In the genomic region with DNA sequence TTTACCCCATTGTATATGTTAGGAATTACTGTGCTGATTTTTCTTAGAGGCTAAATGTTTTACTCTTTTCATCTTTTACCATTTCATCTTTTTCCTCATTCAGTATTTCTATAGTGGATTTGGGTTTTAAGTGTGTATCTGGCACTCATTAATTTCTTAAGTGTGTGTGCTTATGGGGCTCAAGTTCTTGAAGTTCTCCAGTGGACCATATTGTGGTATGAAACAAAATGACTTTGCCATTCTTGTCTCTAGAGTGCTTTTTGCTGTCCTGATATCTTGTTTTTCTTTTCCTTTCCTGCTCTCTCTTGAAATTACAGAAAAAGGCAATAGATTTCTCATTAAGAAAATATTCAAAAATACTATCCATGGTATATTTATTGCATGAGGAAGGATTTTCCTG, we compare ENCODE assay signal across 20 cellular contexts.
DNase-seq lines count a peak whose midpoint lies in the region; ATAC-seq and TF ChIP-seq lines count a peak whose summit lies in the region.
"Had no signal": no experiment of that assay in that cellular context is flagged by ENCODE, and none has a peak within 500 bp of the region (broad histone marks: within the 10 kb centered on the region; RNA-seq: fewer than 3 reads in every experiment).

No MANE protein-coding gene starts in this region.

- H3K9me3 ChIP-seq in CD4-positive, CD25-positive, alpha-beta regulatory T cell (ENCODE audit: control insufficient read depth in 2 of 2, low read length in 2 of 2): no peaks in the 10 kb centered on the region
- H3K9me3 ChIP-seq: HAP-1, SK-N-SH had no signal

- H3K4me3 ChIP-seq in CD4-positive, CD25-positive, alpha-beta regulatory T cell (ENCODE audit: low read depth, low read length): no peak overlapping the region
- H3K4me3 ChIP-seq: GM23338, HAP-1 had no signal

- peaks cover 14% of the 10 kb centered on the region for H3K36me3 Mint-ChIP-seq in CD4-positive, CD25-positive, alpha-beta regulatory T cell
- H3K36me3 Mint-ChIP-seq in chondrocyte (ENCODE audit: low read depth): peaks cover 2% of the 10 kb centered on the region

- H3K27ac Mint-ChIP-seq in CD4-positive, CD25-positive, alpha-beta regulatory T cell: peak overlapping the region in 2 of 3 donors; percentile 21 to 32
- peak overlapping the region; percentile 51 for H3K27ac Mint-ChIP-seq in chondrocyte (ENCODE audit: unreplicated experiment)
- H3K27ac Mint-ChIP-seq: GM23338 had no signal

- H3K27me3 Mint-ChIP-seq in CD4-positive, CD25-positive, alpha-beta regulatory T cell: no peaks in the 10 kb centered on the region
- H3K27me3 Mint-ChIP-seq in chondrocyte (ENCODE audit: low read depth): no peaks in the 10 kb centered on the region
- H3K27me3 Mint-ChIP-seq: CD4-positive, alpha-beta memory T cell; T-cell had no signal

- no peak for DNase-seq in CD4-positive, CD25-positive, alpha-beta regulatory T cell
- DNase-seq in DMS79 treated with DMSO at 0.1 percent for 48 hours (lab: John Stamatoyannopoulos, UW) (peak; percentile 78), NCI-H524 treated with DMSO at 0.1 percent for 48 hours (lab: John Stamatoyannopoulos, UW) (peak; percentile 47), chondrocyte (ENCODE audit: low spot score) (no peak), HPDE6-E6E7 (ENCODE audit: extremely low spot score) (no peak), amniotic stem cell (lab: John Stamatoyannopoulos, UW) (no peak), SKM-1 (lab: John Stamatoyannopoulos, UW; ENCODE audit: unreplicated experiment) (no peak)
- DNase-seq: CD4-positive, alpha-beta memory T cell; MV-4-11; NCI-H1105 treated with DMSO at 0.1 percent for 48 hours; NCI-H2029 treated with DMSO at 0.1 percent for 48 hours; NCI-H2171 treated with DMSO at 0.1 percent for 48 hours; NCI-H526 treated with DMSO at 0.1 percent for 48 hours; PC-3; Right ventricle myocardium superior; SK-N-SH; T-cell had no signal

- no peaks in the 10 kb centered on the region for H3K9me3 Mint-ChIP-seq in CD4-positive, CD25-positive, alpha-beta regulatory T cell
- no peaks in the 10 kb centered on the region for H3K9me3 Mint-ChIP-seq in chondrocyte (ENCODE audit: low read depth)
- H3K9me3 Mint-ChIP-seq: CD4-positive, alpha-beta memory T cell; GM23338; T-cell had no signal

- TF ChIP-seq CTCF in chondrocyte (IDR thresholded peaks at IDR 0.05): no peak

- H3K36me3 ChIP-seq in CD4-positive, CD25-positive, alpha-beta regulatory T cell (ENCODE audit: control insufficient read depth, insufficient read depth, low read length): peaks cover 16% of the 10 kb centered on the region
- H3K36me3 ChIP-seq: HAP-1 had no signal

- peak overlapping the region in 2 of 4 donors; percentile 10 to 36 for H3K4me3 Mint-ChIP-seq in CD4-positive, CD25-positive, alpha-beta regulatory T cell
- no peak overlapping the region for H3K4me3 Mint-ChIP-seq in chondrocyte (ENCODE audit: unreplicated experiment)
- H3K4me3 Mint-ChIP-seq: GM23338, T-cell had no signal

- peaks cover 7% of the 10 kb centered on the region for H3K4me1 ChIP-seq in CD4-positive, CD25-positive, alpha-beta regulatory T cell (ENCODE audit: control insufficient read depth, insufficient read depth, low read length, poor library complexity, severe bottlenecking)

- ATAC-seq in CD4-positive, CD25-positive, alpha-beta regulatory T cell (ENCODE audit: low read depth in 2 of 2): no peak
- ATAC-seq: PC-3, T-cell had no signal

- peaks cover 21 to 77% (median 48%) of the 10 kb centered on the region in 4 donors for H3K4me1 Mint-ChIP-seq in CD4-positive, CD25-positive, alpha-beta regulatory T cell
- H3K4me1 Mint-ChIP-seq in chondrocyte (ENCODE audit: low read depth): peaks cover 16% of the 10 kb centered on the region

- no peaks in the 10 kb centered on the region for H3K27me3 ChIP-seq in CD4-positive, CD25-positive, alpha-beta regulatory T cell (ENCODE audit: control insufficient read depth, insufficient read depth, low read length)

- no peak overlapping the region for H3K27ac ChIP-seq in CD4-positive, CD25-positive, alpha-beta regulatory T cell (ENCODE audit: insufficient read depth, low read length, poor library complexity, severe bottlenecking)
- H3K27ac ChIP-seq: KMS-11 had no signal

Comparison
In these comparisons a context has a peak if more than half of its experiments do, and no peak if none do; other contexts are left out.
1. DNase-seq: peak in DMS79 treated with DMSO at 0.1 percent for 48 hours (single experiment) and NCI-H524 treated with DMSO at 0.1 percent for 48 hours (single experiment); none in CD4-positive, CD25-positive, alpha-beta regulatory T cell (0 of 3), chondrocyte (single experiment), HPDE6-E6E7 (single experiment), amniotic stem cell (single experiment) and SKM-1 (single experiment).